Comparison of ENCODE assay signal across 9 cellular contexts in the genomic region with DNA sequence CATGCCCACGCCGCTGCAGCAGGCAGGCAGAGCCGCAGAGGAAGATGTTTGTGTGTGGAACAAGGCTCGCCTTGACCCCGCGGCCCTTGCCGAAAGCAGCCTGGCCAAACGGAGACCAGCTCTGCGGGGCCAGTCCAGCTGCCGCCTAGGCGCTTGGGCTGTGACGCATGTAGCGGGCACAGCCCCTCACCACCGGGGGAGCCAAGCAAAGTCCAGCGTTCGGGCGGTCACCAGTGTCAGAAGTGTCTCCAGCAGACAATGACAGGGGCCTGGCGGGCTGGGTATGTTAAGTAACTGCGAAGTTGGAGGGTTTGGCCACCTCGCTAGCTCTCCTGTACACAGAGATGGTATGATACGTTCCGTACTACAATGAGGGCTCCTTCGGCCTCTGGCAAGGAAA. TPM values are rescaled to one million over a fixed set of nuclear protein-coding genes. Genes with fewer than 3 reads are reported as not detected.
A peak's percentile ranks its signal among the peaks of the same experiment; 100 is the strongest.
DNase-seq lines count a peak whose midpoint lies in the region; ATAC-seq and TF ChIP-seq lines count a peak whose summit lies in the region.
"Had no signal": no experiment of that assay in that cellular context is flagged by ENCODE, and none has a peak within 500 bp of the region (broad histone marks: within the 10 kb centered on the region; RNA-seq: fewer than 3 reads in every experiment).

No MANE protein-coding gene starts in this region.

- DNase-seq in activated naive CD4-positive, alpha-beta T cell treated with anti-CD3 and anti-CD28 coated beads, Interleukin-2, amount 10 ng/mL, durations not matched to agents 7 days and 5 days: no peak
- DNase-seq in activated naive CD4-positive, alpha-beta T cell treated with anti-CD3 and anti-CD28 coated beads, Interleukin-2, amount 50 U/mL, for 16 hours: no peak
- DNase-seq in choroid plexus epithelial cell (ENCODE audit: low read depth) (no peak), aorta (peak; percentile 53 to 81)

- H3K4me1 ChIP-seq in mesodermal cell (ENCODE audit: control insufficient read depth, insufficient read depth, low read length, poor library complexity, severe bottlenecking): peaks cover 2% of the 10 kb centered on the region
- no peaks in the 10 kb centered on the region for H3K4me1 ChIP-seq in aorta (ENCODE audit: control insufficient read depth in 1 of 2, insufficient read depth in 2 of 2, low read length in 2 of 2)

- H3K36me3 ChIP-seq in mesodermal cell (ENCODE audit: control insufficient read depth, insufficient read depth, low read length): no peaks in the 10 kb centered on the region
- no peaks in the 10 kb centered on the region for H3K36me3 ChIP-seq in aorta (ENCODE audit: control insufficient read depth in 1 of 2, insufficient read depth in 2 of 2, low read length in 1 of 2)

- H3K9me3 Mint-ChIP-seq in activated naive CD4-positive, alpha-beta T cell treated with anti-CD3 and anti-CD28 coated beads, Interleukin-2, amount 10 ng/mL, durations not matched to agents 7 days and 5 days: no peaks in the 10 kb centered on the region

- H3K27me3 ChIP-seq in aorta (ENCODE audit: control insufficient read depth in 1 of 2, insufficient read depth in 2 of 2, low read length in 1 of 2): no peaks in the 10 kb centered on the region

- no peaks in the 10 kb centered on the region for H3K27me3 Mint-ChIP-seq in activated naive CD4-positive, alpha-beta T cell treated with anti-CD3 and anti-CD28 coated beads, Interleukin-2, amount 10 ng/mL, durations not matched to agents 7 days and 5 days

- TF ChIP-seq CTCF in choroid plexus epithelial cell (conservative IDR thresholded peaks at IDR 0.05; ENCODE audit: low read depth, low read length): no peak

- H3K27ac ChIP-seq in mesodermal cell (ENCODE audit: low read depth, low read length, severe bottlenecking) (no peak overlapping the region), aorta (ENCODE audit: low read depth in 1 of 2, low read length in 2 of 2) (peak overlapping the region in 1 of 2 donors; percentile 43)

- H3K4me3 Mint-ChIP-seq in activated naive CD4-positive, alpha-beta T cell treated with anti-CD3 and anti-CD28 coated beads, Interleukin-2, amount 10 ng/mL, durations not matched to agents 7 days and 5 days: peak overlapping the region; percentile 72

- 29% methylated on average over 5 to 7 of the region's 23 CpGs for WGBS in mesodermal cell (ENCODE audit: insufficient coverage in 2 of 2), 2 experiments
- 9 to 41% methylated on average over 23 of the region's 23 CpGs for WGBS in aorta, 2 donors

- no peaks in the 10 kb centered on the region for H3K36me3 Mint-ChIP-seq in activated naive CD4-positive, alpha-beta T cell treated with anti-CD3 and anti-CD28 coated beads, Interleukin-2, amount 10 ng/mL, durations not matched to agents 7 days and 5 days

- intact Hi-C loops in aorta (cut with DNase I): loop anchor here in 1 of 2 donors (10.0 kb wide), 2 partner anchors 191 to 449 kb away; partner anchors contain the start of gene MTMR8

- H3K4me3 ChIP-seq in choroid plexus epithelial cell (ENCODE audit: low read depth, low read length): peak overlapping the region; percentile 68
- H3K4me3 ChIP-seq in mesodermal cell (ENCODE audit: extremely low read depth, insufficient read depth, low read length, poor library complexity, severe bottlenecking): peak overlapping the region; percentile 53
- H3K4me3 ChIP-seq in aorta (ENCODE audit: low read length in 2 of 2): peak overlapping the region; percentile 33 to 74

- ATAC-seq in aorta (ENCODE audit: low FRiP score) (peak; percentile 28), GM21381 (IDR thresholded peaks at IDR 0.05; ENCODE audit: unreplicated experiment) (no peak), GM19452 (IDR thresholded peaks at IDR 0.05; ENCODE audit: unreplicated experiment) (no peak), HG03175 (IDR thresholded peaks at IDR 0.05; ENCODE audit: unreplicated experiment) (no peak)

- peaks cover 11% of the 10 kb centered on the region for H3K4me1 Mint-ChIP-seq in activated naive CD4-positive, alpha-beta T cell treated with anti-CD3 and anti-CD28 coated beads, Interleukin-2, amount 10 ng/mL, durations not matched to agents 7 days and 5 days

- H3K27ac Mint-ChIP-seq in activated naive CD4-positive, alpha-beta T cell treated with anti-CD3 and anti-CD28 coated beads, Interleukin-2, amount 10 ng/mL, durations not matched to agents 7 days and 5 days: no peak overlapping the region

- no peaks in the 10 kb centered on the region for H3K9me3 ChIP-seq in mesodermal cell (ENCODE audit: control insufficient read depth, low read length)
- H3K9me3 ChIP-seq in aorta (ENCODE audit: control insufficient read depth, low read length): no peaks in the 10 kb centered on the region

- CTCF ChIA-PET in activated naive CD4-positive, alpha-beta T cell treated with anti-CD3 and anti-CD28 coated beads, Interleukin-2, amount 10 ng/mL, durations not matched to agents 7 days and 5 days (lab: Charles Lee): interaction anchor here (0.7 kb wide), 1 partner anchor 142 kb away, joined by 3 read pairs; no protein-coding TSS in a partner anchor

RNA-seq across cellular contexts. Expression of gene AMER1, which starts 1.3 kb away (rescaled TPM):
- polyA plus RNA-seq in mesodermal cell (2013, experiment 1 of 2): 3.5 TPM
- polyA plus RNA-seq in mesodermal cell (2013, experiment 2 of 2): 3.3 TPM
- 1 to 10 TPM; 7.3 to 10.0 TPM for total RNA-seq in aorta
- polyA plus RNA-seq in aorta: 1 to 10 TPM; 1.0 TPM

RNA-seq across cellular contexts. Expression of gene ASB12, which starts 26.2 kb away (rescaled TPM):
- polyA plus RNA-seq in mesodermal cell (2013, experiment 1 of 2): 0.29 TPM
- 0.30 TPM for polyA plus RNA-seq in mesodermal cell (2013, experiment 2 of 2)
- total RNA-seq in aorta: under 1 TPM; 0.39 to 0.45 TPM
- under 1 TPM in 1 of 2 donors, not detected in 1; 0.43 TPM for polyA plus RNA-seq in aorta
- total RNA-seq: dermis microvascular lymphatic vessel endothelial cell had no signal

Comparison
In these comparisons a context has a peak if more than half of its experiments do, and no peak if none do; other contexts are left out.
1. DNase-seq: peak in aorta (2 of 2); none in activated naive CD4-positive, alpha-beta T cell treated with anti-CD3 and anti-CD28 coated beads, Interleukin-2, amount 10 ng/mL, durations not matched to agents 7 days and 5 days (single experiment), activated naive CD4-positive, alpha-beta T cell treated with anti-CD3 and anti-CD28 coated beads, Interleukin-2, amount 50 U/mL, for 16 hours (single experiment) and choroid plexus epithelial cell (single experiment).
2. Peak in every context shown above with its lines, with median percentiles within 50 percentile points of each other: H3K4me3 ChIP-seq.